ENCODE assay signal across 1 cellular context in the genomic region with DNA sequence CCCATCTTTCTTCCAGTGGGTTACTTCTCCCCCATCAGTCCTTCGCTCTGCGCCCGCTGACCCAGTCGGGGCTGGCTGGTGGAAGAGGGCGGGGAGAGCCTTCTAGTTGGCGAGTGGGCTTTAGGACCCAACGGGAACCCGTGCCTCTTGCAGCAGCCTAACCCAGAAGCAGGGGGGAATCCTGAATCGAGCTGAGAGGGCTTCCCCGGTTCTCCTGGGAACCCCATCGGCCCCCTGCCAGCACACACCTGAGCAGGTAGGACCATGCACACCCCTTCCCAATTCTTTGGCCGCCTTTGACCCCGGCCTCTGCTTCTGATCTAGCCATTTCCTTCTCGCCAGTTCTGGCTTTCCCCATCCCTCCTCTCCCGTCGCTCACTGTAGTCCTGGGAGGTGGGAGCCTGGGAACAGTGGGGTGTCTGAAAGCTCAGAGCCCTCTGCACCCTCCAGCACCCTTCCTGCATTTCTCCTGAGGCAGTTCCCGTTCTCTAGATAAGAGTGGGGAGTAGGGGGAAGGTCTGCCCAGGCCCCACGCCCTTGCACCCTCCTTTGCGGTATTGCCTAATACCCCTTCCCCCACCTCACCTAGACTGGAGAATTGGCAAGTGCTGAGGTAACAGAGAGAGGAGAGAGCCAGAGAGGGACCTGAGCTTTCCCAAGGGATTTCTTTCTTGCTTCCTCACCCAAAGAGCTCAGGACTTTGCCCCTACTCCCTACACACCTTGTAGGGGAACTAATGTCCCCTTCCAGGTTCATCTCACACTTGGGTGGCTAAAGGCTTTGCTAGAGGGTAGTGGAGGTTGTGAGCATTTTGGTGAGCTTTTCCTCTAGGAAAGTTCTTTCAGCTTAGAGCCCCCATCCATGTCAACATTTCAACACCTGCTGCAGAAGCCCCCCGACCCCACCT.
A peak's percentile ranks its signal among the peaks of the same experiment; 100 is the strongest.
TF ChIP-seq lines count a peak whose summit lies in the region.

A gene (plus strand): TSS at position 150 of the 907 bp plus-strand sequence. CDS start 22,039 bp downstream, outside the sequence.

TF ChIP-seq in IMR-90, 13 proteins besides CTCF, POLR2A, EP300 and RAD21:
- TF ChIP-seq CEBPB (IDR thresholded peaks at IDR 0.05; ENCODE audit: low read depth, low read length) (peak; percentile 57), SMC3 (IDR thresholded peaks at IDR 0.05; ENCODE audit: low read depth, low read length) (no peak)
